8 cellular contexts compared by ENCODE assay signal in genomic region chr2:237723613-237724012, GRCh38.
A peak's percentile ranks its signal among the peaks of the same experiment; 100 is the strongest.
DNase-seq lines count a peak whose midpoint lies in the region; ATAC-seq, FAIRE-seq and TF ChIP-seq lines count a peak whose summit lies in the region.

No MANE protein-coding gene starts in this region.

- H3K79me2 ChIP-seq in astrocyte (ENCODE audit: insufficient read depth, low read length): peaks cover 84% of the 10 kb centered on the region

- H3K4me3 ChIP-seq in A673 (ENCODE audit: low read depth, low read length, poor library complexity, severe bottlenecking): no peak overlapping the region
- no peak overlapping the region for H3K4me3 ChIP-seq in astrocyte (ENCODE audit: insufficient read depth, low read depth, low read length)

- H3K4me1 ChIP-seq in A673 (ENCODE audit: insufficient read depth, low read length, poor library complexity, severe bottlenecking) (peaks cover 68% of the 10 kb centered on the region), astrocyte (ENCODE audit: insufficient read depth, low read length) (peaks cover 43% of the 10 kb centered on the region)

- no peak for FAIRE-seq in astrocyte (lab: Jason Lieb, UNC)

- no peak overlapping the region for H3K4me3 Mint-ChIP-seq in astrocyte (ENCODE audit: unreplicated experiment)
- no peak overlapping the region for H3K4me3 Mint-ChIP-seq in mesothelial cell of epicardium

- H3K27ac ChIP-seq in A673 (ENCODE audit: low read depth, low read length, poor library complexity, severe bottlenecking) (no peak overlapping the region), astrocyte (ENCODE audit: low read depth, low read length) (no peak overlapping the region)

- no peak overlapping the region for H2AFZ ChIP-seq in astrocyte (ENCODE audit: low read depth, low read length)

- no TSS peak for BruUV-seq in A673 (replicated peaks; lab: Mats Ljungman, UMichigan)

- no peak overlapping the region for H3K9ac ChIP-seq in astrocyte (ENCODE audit: low read length)

- H3K9me3 Mint-ChIP-seq in astrocyte (ENCODE audit: unreplicated experiment): no peaks in the 10 kb centered on the region
- no peaks in the 10 kb centered on the region for H3K9me3 Mint-ChIP-seq in mesothelial cell of epicardium

- ATAC-seq in GM18907 (IDR thresholded peaks at IDR 0.05; ENCODE audit: unreplicated experiment): peak; percentile 56
- ATAC-seq in GM21526 (IDR thresholded peaks at IDR 0.05; ENCODE audit: low FRiP score, unreplicated experiment): no peak

- no peak overlapping the region for H3K4me2 ChIP-seq in astrocyte (ENCODE audit: low read length)

- H3K27me3 ChIP-seq in A673 (replicated peaks; ENCODE audit: insufficient read depth, low read depth, low read length, poor library complexity): no peaks in the 10 kb centered on the region
- H3K27me3 ChIP-seq in astrocyte (ENCODE audit: insufficient read depth, low read length): no peaks in the 10 kb centered on the region

- intact Hi-C loops in A673 (cut with micrococcal nuclease; ENCODE audit: unreplicated experiment): no loop called here

- POLR2A ChIA-PET in A673 (lab: Charles Lee; ENCODE audit: low non-redundant PET): no interaction called here

- no peaks in the 10 kb centered on the region for H3K9me3 ChIP-seq in A673 (ENCODE audit: low read depth, low read length, poor library complexity, severe bottlenecking)
- no peaks in the 10 kb centered on the region for H3K9me3 ChIP-seq in astrocyte (ENCODE audit: insufficient read depth, low read depth, low read length)

- DNase-seq in A673 (ENCODE audit: low spot score) (peak; percentile 84), NAMALWA (ENCODE audit: low spot score) (peak; percentile 66), astrocyte (ENCODE audit: low read depth) (peak; percentile 50), mesothelial cell of epicardium (ENCODE audit: low spot score in 2 of 2, unreplicated experiment in 2 of 2) (no peak), GM10266 (ENCODE audit: extremely low spot score) (no peak)
- DNase-seq in activated effector memory CD4-positive, alpha-beta T cell treated with Interleukin-2 at 50 U/mL for 16 hours: no peak

- H3K27ac Mint-ChIP-seq in astrocyte (ENCODE audit: unreplicated experiment): peak overlapping the region; percentile 43
- peak overlapping the region; percentile 58 for H3K27ac Mint-ChIP-seq in mesothelial cell of epicardium

- H4K20me1 ChIP-seq in astrocyte (ENCODE audit: insufficient read depth, low read length): peaks cover 15% of the 10 kb centered on the region

- H3K36me3 Mint-ChIP-seq in astrocyte (ENCODE audit: low read depth, unreplicated experiment) (peaks cover 13% of the 10 kb centered on the region), mesothelial cell of epicardium (no peaks in the 10 kb centered on the region)

- no peaks in the 10 kb centered on the region for H3K27me3 Mint-ChIP-seq in astrocyte (ENCODE audit: low read depth, unreplicated experiment)
- no peaks in the 10 kb centered on the region for H3K27me3 Mint-ChIP-seq in mesothelial cell of epicardium (ENCODE audit: low read depth)

- CTCF ChIA-PET in A673 (lab: Charles Lee): no interaction called here

- TF ChIP-seq CTCF in A673 (conservative IDR thresholded peaks at IDR 0.05; ENCODE audit: low read depth, low read length): 0 out of 2 replicates have a peak, but pooled peaks have one; percentile 11
- TF ChIP-seq CTCF in astrocyte (IDR thresholded peaks at IDR 0.05; ENCODE audit: insufficient read depth, low read depth, low read length): no peak
- TF ChIP-seq CTCF in mesothelial cell of epicardium (IDR thresholded peaks at IDR 0.05; ENCODE audit: unreplicated experiment): no peak
- TF ChIP-seq CTCF in GM10266 (IDR thresholded peaks at IDR 0.05; ENCODE audit: control insufficient read depth, insufficient read depth, low read depth, missing control alignments): no peak

- H3K4me1 Mint-ChIP-seq in astrocyte (ENCODE audit: low read depth, unreplicated experiment) (peaks cover 48% of the 10 kb centered on the region), mesothelial cell of epicardium (peaks cover 53% of the 10 kb centered on the region)

- no peaks in the 10 kb centered on the region for H3K36me3 ChIP-seq in A673 (ENCODE audit: insufficient read depth, low read length, poor library complexity, severe bottlenecking)
- peaks cover 11% of the 10 kb centered on the region for H3K36me3 ChIP-seq in astrocyte (ENCODE audit: insufficient read depth, low read length)

Comparison
In these comparisons a context has a peak if more than half of its experiments do, and no peak if none do; other contexts are left out.
1. DNase-seq: peak in A673 (single experiment), NAMALWA (single experiment) and astrocyte (single experiment); none in mesothelial cell of epicardium (0 of 2), activated effector memory CD4-positive, alpha-beta T cell treated with Interleukin-2 at 50 U/mL for 16 hours (single experiment) and GM10266 (single experiment).